In genomic region chr12:121128908-121129704, GRCh38 we compare ENCODE assay signal across 8 cellular contexts. TPM values are rescaled to one million over a fixed set of nuclear protein-coding genes. Genes with fewer than 3 reads are reported as not detected.
A peak's percentile ranks its signal among the peaks of the same experiment; 100 is the strongest.
DNase-seq lines count a peak whose midpoint lies in the region; ATAC-seq and TF ChIP-seq lines count a peak whose summit lies in the region.

No MANE protein-coding gene starts in this region.

- no peaks in the 10 kb centered on the region for H3K36me3 ChIP-seq in esophagus squamous epithelium
- no peaks in the 10 kb centered on the region for H3K36me3 ChIP-seq in neuronal stem cell (replicated peaks in 1 of 2; ENCODE audit: control insufficient read depth in 2 of 2, insufficient read depth in 2 of 2, low read length in 2 of 2)

- H3K27ac ChIP-seq in esophagus squamous epithelium, result peak overlapping the region in 3 of 4 donors; percentile 62 to 79 (median 71)
- no peak overlapping the region for H3K27ac ChIP-seq in neuronal stem cell (replicated peaks; ENCODE audit: low read length)
- H3K27ac ChIP-seq in temporal lobe (ENCODE audit: low read depth, low read length), result peak overlapping the region; percentile 96

- DNase-seq in NCI-H2196 treated with DMSO at 0.1 percent for 48 hours (lab: John Stamatoyannopoulos, UW; ENCODE audit: unreplicated experiment) (peak; percentile 14), esophagus squamous epithelium (lab: John Stamatoyannopoulos, UW) (peak; percentile 42), neuronal stem cell (ENCODE audit: low spot score) (no peak), NCI-H187 (lab: John Stamatoyannopoulos, UW) (no peak)
- DNase-seq in activated CD8-positive, alpha-beta memory T cell treated with anti-CD3 and anti-CD28 coated beads, Interleukin-2, amount 50 U/mL, for 48 hours, result peak; percentile 86

- no peak overlapping the region for H4K91ac ChIP-seq in neuronal stem cell (ENCODE audit: low read depth, low read length, poor library complexity)

- H3K79me1 ChIP-seq in neuronal stem cell (ENCODE audit: low read depth, low read length), result peaks cover 1% of the 10 kb centered on the region

- H3K4me3 ChIP-seq in esophagus squamous epithelium (peak overlapping the region in 2 of 4 donors; percentile 12 to 51), neuronal stem cell (ENCODE audit: low read length in 2 of 2) (no peak overlapping the region)

- 33 to 34% methylated on average over 9 to 11 of the region's 11 CpGs for WGBS in esophagus squamous epithelium, 2 donors
- no CpG with 5 or more reads among the region's 11 CpGs for WGBS in neuronal stem cell (ENCODE audit: extremely low coverage in 2 of 2, insufficient read length in 2 of 2, insufficient replicate concordance in 1 of 2), 2 donors

- no peak overlapping the region for H3K9ac ChIP-seq in neuronal stem cell (ENCODE audit: low read depth, low read length, poor library complexity)

- H3K9me3 ChIP-seq in esophagus squamous epithelium (no peaks in the 10 kb centered on the region), neuronal stem cell (replicated peaks in 1 of 2; ENCODE audit: control insufficient read depth in 2 of 2, insufficient read depth in 1 of 2, low read depth in 1 of 2, low read length in 2 of 2) (peaks cover 0 to 1% of the 10 kb centered on the region in 2 donors)

- TF ChIP-seq CTCF in esophagus squamous epithelium (IDR thresholded peaks at IDR 0.05), result no peak

- H3K4me1 ChIP-seq in esophagus squamous epithelium (peaks cover 3 to 46% (median 16%) of the 10 kb centered on the region in 3 donors), neuronal stem cell (ENCODE audit: control insufficient read depth in 2 of 2, insufficient read depth in 1 of 2, low read depth in 1 of 2, low read length in 2 of 2) (peaks cover 4 to 7% of the 10 kb centered on the region in 2 donors)

- no peak overlapping the region for H3K4ac ChIP-seq in neuronal stem cell (ENCODE audit: low read length)

- no peak for TF ChIP-seq POLR2A in esophagus squamous epithelium (IDR thresholded peaks at IDR 0.05)

- no peak overlapping the region for H3K23ac ChIP-seq in neuronal stem cell (ENCODE audit: low read depth, low read length, poor library complexity)

- H2AK5ac ChIP-seq in neuronal stem cell (ENCODE audit: low read depth, low read length), result no peak overlapping the region

- H3K14ac ChIP-seq in neuronal stem cell (ENCODE audit: low read length), result no peak overlapping the region

- no peak overlapping the region for H2BK120ac ChIP-seq in neuronal stem cell (ENCODE audit: low read depth, low read length)

- peak overlapping the region; percentile 25 for H3K18ac ChIP-seq in neuronal stem cell (ENCODE audit: low read length)

- H3K4me2 ChIP-seq in neuronal stem cell (ENCODE audit: insufficient read depth, low read length, poor library complexity, severe bottlenecking), result no peak overlapping the region

- H3K27me3 ChIP-seq in esophagus squamous epithelium (no peaks in the 10 kb centered on the region), neuronal stem cell (ENCODE audit: control insufficient read depth in 3 of 3, insufficient read depth in 3 of 3, low read depth in 1 of 3, low read length in 3 of 3) (peaks cover 0 to 28% (median 0%) of the 10 kb centered on the region in 3 experiments)

- H2BK15ac ChIP-seq in neuronal stem cell (ENCODE audit: low read length), result no peak overlapping the region

- intact Hi-C loops in esophagus squamous epithelium (cut with DNase I), result no loop called here

- ATAC-seq in GM18508 (IDR thresholded peaks at IDR 0.05; ENCODE audit: insufficient read depth, unreplicated experiment) (peak; percentile 50), HG02610 (IDR thresholded peaks at IDR 0.05; ENCODE audit: unreplicated experiment) (peak; percentile 73)

- peak overlapping the region; percentile 42 for H2AFZ ChIP-seq in neuronal stem cell (ENCODE audit: low read length)

- H4K8ac ChIP-seq in neuronal stem cell (ENCODE audit: low read depth, low read length), result no peak overlapping the region

- H2BK5ac ChIP-seq in neuronal stem cell (ENCODE audit: low read length), result no peak overlapping the region

- no peak overlapping the region for H2BK12ac ChIP-seq in neuronal stem cell (ENCODE audit: low read length)

RNA-seq across cellular contexts. Expression of gene P2RX7, which starts 3.6 kb away (rescaled TPM):
- total RNA-seq in esophagus squamous epithelium, result 1 to 10 TPM; 1.6 to 2.7 (median 2.2) TPM
- 0.20 TPM for polyA plus RNA-seq in neuronal stem cell (2013, experiment 1 of 2)
- polyA plus RNA-seq in neuronal stem cell (2013, experiment 2 of 2), result 0.37 TPM
- 1.7 TPM for total RNA-seq in temporal lobe

Comparison
In these comparisons a context has a peak if more than half of its experiments do, and no peak if none do; other contexts are left out.
1. DNase-seq: peak in NCI-H2196 treated with DMSO at 0.1 percent for 48 hours (single experiment), activated CD8-positive, alpha-beta memory T cell treated with anti-CD3 and anti-CD28 coated beads, Interleukin-2, amount 50 U/mL, for 48 hours (single experiment) and esophagus squamous epithelium (single experiment); none in neuronal stem cell (single experiment) and NCI-H187 (0 of 2).